Comparison of ENCODE assay signal across 10 cellular contexts in the genomic region with DNA sequence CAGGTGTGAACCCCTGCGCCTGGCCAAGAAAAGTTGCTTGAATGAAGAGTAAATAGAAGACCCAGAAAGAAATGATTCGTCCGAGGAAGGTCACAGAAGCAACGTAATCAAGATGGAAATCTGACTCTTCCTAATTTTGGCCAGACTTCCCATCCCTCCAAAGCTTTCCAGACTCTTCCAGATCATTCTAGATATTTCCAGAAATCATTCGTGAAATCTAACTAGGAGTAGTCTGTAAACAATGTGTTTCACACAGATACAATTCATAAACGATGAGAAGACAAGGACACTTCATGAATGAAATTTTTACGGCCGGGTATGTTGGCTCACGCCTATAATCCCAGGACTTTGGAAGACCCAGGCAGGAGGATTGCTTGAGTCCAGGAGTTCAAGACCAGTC.
"Had no signal": no experiment of that assay in that cellular context is flagged by ENCODE, and none has a peak within 500 bp of the region (broad histone marks: within the 10 kb centered on the region; RNA-seq: fewer than 3 reads in every experiment).

No MANE protein-coding gene starts in this region.

- FAIRE-seq: H1, H54 had no signal

- H3K9me3 ChIP-seq: HAP-1 had no signal

- H3K4me2 ChIP-seq: GM23338, KMS-11 had no signal

- H3K36me3 ChIP-seq: HAP-1 had no signal

- H3K4me3 ChIP-seq: GM23338, HAP-1 had no signal

- H3K9ac ChIP-seq: KMS-11 had no signal

- H2AFZ ChIP-seq: GM23338 had no signal

- DNase-seq: HFFc6, IMR-90, KBM-7 had no signal

- H3K4me1 ChIP-seq: HAP-1 had no signal

- ATAC-seq: GM23338, HCT116 had no signal

- H3K27ac ChIP-seq: HL-60, KMS-11 had no signal
